Comparison of ENCODE assay signal across 12 cellular contexts in the genomic region with DNA sequence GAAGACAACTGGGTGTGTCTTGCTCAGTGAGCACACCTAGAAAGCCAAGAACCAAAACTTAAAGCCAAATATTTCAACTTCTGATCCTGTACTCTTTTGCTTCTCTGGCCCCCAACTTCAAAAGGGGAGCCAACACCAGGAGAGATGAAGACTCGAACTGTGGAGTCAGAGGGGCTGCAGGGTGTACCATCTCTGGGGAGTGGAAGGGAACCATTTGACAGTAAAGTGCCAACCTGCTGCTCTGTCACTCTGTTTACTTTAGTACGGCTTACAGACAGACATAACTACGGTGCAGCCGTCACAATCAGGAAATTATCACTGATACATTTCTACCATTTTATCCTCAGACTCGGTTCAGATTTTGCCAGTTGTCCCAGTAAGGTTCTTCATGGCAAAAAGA. TPM values are rescaled to one million over a fixed set of nuclear protein-coding genes. Genes with fewer than 3 reads are reported as not detected.
DNase-seq lines count a peak whose midpoint lies in the region; ATAC-seq and TF ChIP-seq lines count a peak whose summit lies in the region.
"Had no signal": no experiment of that assay in that cellular context is flagged by ENCODE, and none has a peak within 500 bp of the region (broad histone marks: within the 10 kb centered on the region; RNA-seq: fewer than 3 reads in every experiment).

No MANE protein-coding gene starts in this region.

- H3K9me3 ChIP-seq in CD4-positive, alpha-beta T cell (ENCODE audit: control insufficient read depth, low read length), result no peaks in the 10 kb centered on the region
- no peaks in the 10 kb centered on the region for H3K9me3 ChIP-seq in HEK293 (ENCODE audit: control insufficient read depth, insufficient read depth, low read depth, low read length)
- H3K9me3 ChIP-seq in naive thymus-derived CD4-positive, alpha-beta T cell (ENCODE audit: control insufficient read depth in 2 of 3, low read length in 3 of 3), result no peaks in the 10 kb centered on the region

- intact Hi-C loops in CD4-positive, alpha-beta T cell (cut with DNase I, micrococcal nuclease), result loop anchor here in 1 of 2 experiments (2.0 kb wide), 1 partner anchor 60 kb away; no protein-coding TSS in a partner anchor
- intact Hi-C loops in naive thymus-derived CD4-positive, alpha-beta T cell (cut with micrococcal nuclease), result loop anchor here (10.0 kb wide), 3 partner anchors 260 to 1030 kb away; partner anchors contain the start of genes IMP3 (in 1 of the 2), RCN2 (in 1 of the 2), SIN3A (in 1 of the 2) and SNX33 (in 1 of the 2)

- H3K27ac ChIP-seq in CD4-positive, alpha-beta T cell (ENCODE audit: low read depth, low read length), result no peak overlapping the region
- no peak overlapping the region for H3K27ac ChIP-seq in HEK293 (ENCODE audit: extremely low read depth, low read depth, low read length)
- H3K27ac ChIP-seq in naive thymus-derived CD4-positive, alpha-beta T cell (ENCODE audit: low read depth, low read length), result no peak overlapping the region

- POLR2A ChIA-PET in CD4-positive, alpha-beta T cell (lab: Charles Lee), result no interaction called here
- POLR2A ChIA-PET in HEK293 (lab: Yijun Ruan, JAX), result interaction anchor here (0.6 to 1.1 kb wide), 2 partner anchors 11 to 234 kb away, joined by 3 read pairs; no protein-coding TSS in a partner anchor
- POLR2A ChIA-PET in naive thymus-derived CD4-positive, alpha-beta T cell (lab: Charles Lee), result interaction anchor here (3.4 kb wide), 1 partner anchor 61 kb away, joined by 22 read pairs; the partner anchor contains the start of gene UBE2Q2

- H3K9me3 Mint-ChIP-seq in CD4-positive, alpha-beta T cell, result no peaks in the 10 kb centered on the region
- no peaks in the 10 kb centered on the region for H3K9me3 Mint-ChIP-seq in activated naive CD8-positive, alpha-beta T cell (ENCODE audit: low read depth)
- H3K9me3 Mint-ChIP-seq in naive thymus-derived CD4-positive, alpha-beta T cell, result peaks cover 0 to 3% (median 0%) of the 10 kb centered on the region in 11 donors

- H3K36me3 ChIP-seq in HEK293 (ENCODE audit: control insufficient read depth in 2 of 2, insufficient read depth in 1 of 2, low read length in 2 of 2), result peaks cover 28 to 50% of the 10 kb centered on the region in 2 experiments
- H3K36me3 ChIP-seq in naive thymus-derived CD4-positive, alpha-beta T cell (ENCODE audit: control insufficient read depth in 2 of 3, insufficient read depth in 3 of 3, low read length in 3 of 3), result peaks cover 0 to 11% (median 0%) of the 10 kb centered on the region in 3 experiments

- peaks cover 44% of the 10 kb centered on the region for H3K36me3 Mint-ChIP-seq in CD4-positive, alpha-beta T cell (ENCODE audit: low read depth)
- peaks cover 19% of the 10 kb centered on the region for H3K36me3 Mint-ChIP-seq in activated naive CD8-positive, alpha-beta T cell
- peaks cover 11 to 26% (median 19%) of the 10 kb centered on the region in 5 donors for H3K36me3 Mint-ChIP-seq in naive thymus-derived CD4-positive, alpha-beta T cell

- H3K27ac Mint-ChIP-seq in CD4-positive, alpha-beta T cell, result peak overlapping the region; percentile 74
- H3K27ac Mint-ChIP-seq in activated naive CD8-positive, alpha-beta T cell, result peak overlapping the region; percentile 64
- H3K27ac Mint-ChIP-seq in naive thymus-derived CD4-positive, alpha-beta T cell, result peak overlapping the region in 7 of 9 donors; percentile 58 to 88 (median 63)

- CTCF ChIA-PET in CD4-positive, alpha-beta T cell (lab: Charles Lee), result no interaction called here
- CTCF ChIA-PET in HEK293 (lab: Yijun Ruan, JAX), result interaction anchor here (0.6 to 0.7 kb wide), 2 partner anchors 102 to 242 kb away, joined by 3 to 4 read pairs; no protein-coding TSS in a partner anchor
- CTCF ChIA-PET in naive thymus-derived CD4-positive, alpha-beta T cell (lab: Charles Lee), result no interaction called here

- no peak for ATAC-seq in CD4-positive, alpha-beta T cell (ENCODE audit: poor library complexity)
- no peak for ATAC-seq in naive thymus-derived CD4-positive, alpha-beta T cell
- ATAC-seq in HG03139 (IDR thresholded peaks at IDR 0.05; ENCODE audit: unreplicated experiment) (no peak), GM21723 (IDR thresholded peaks at IDR 0.05; ENCODE audit: unreplicated experiment) (no peak)
- ATAC-seq: Right ventricle myocardium inferior had no signal

- peaks cover 56% of the 10 kb centered on the region for H3K4me1 Mint-ChIP-seq in CD4-positive, alpha-beta T cell (ENCODE audit: low read depth)
- H3K4me1 Mint-ChIP-seq in activated naive CD8-positive, alpha-beta T cell (ENCODE audit: low read depth), result peaks cover 48% of the 10 kb centered on the region
- peaks cover 24 to 78% (median 59%) of the 10 kb centered on the region in 7 donors for H3K4me1 Mint-ChIP-seq in naive thymus-derived CD4-positive, alpha-beta T cell

- TF ChIP-seq CTCF in CD4-positive, alpha-beta T cell (IDR thresholded peaks at IDR 0.05), result no peak
- TF ChIP-seq CTCF in HEK293 (tag by site-specific recombination; IDR thresholded peaks at IDR 0.05), result no peak

- H3K4me3 ChIP-seq in HEK293 (ENCODE audit: low read depth, low read length), result peak overlapping the region; percentile 6; the same call in 1 of the 2 replicates
- no peak overlapping the region for H3K4me3 ChIP-seq in naive thymus-derived CD4-positive, alpha-beta T cell (ENCODE audit: low read length)

- H3K27me3 Mint-ChIP-seq in CD4-positive, alpha-beta T cell, result no peaks in the 10 kb centered on the region
- no peaks in the 10 kb centered on the region for H3K27me3 Mint-ChIP-seq in activated naive CD8-positive, alpha-beta T cell
- no peaks in the 10 kb centered on the region for H3K27me3 Mint-ChIP-seq in naive thymus-derived CD4-positive, alpha-beta T cell

- peak overlapping the region; percentile 98 for H3K4me3 Mint-ChIP-seq in CD4-positive, alpha-beta T cell
- H3K4me3 Mint-ChIP-seq in activated naive CD8-positive, alpha-beta T cell, result peak overlapping the region; percentile 99
- H3K4me3 Mint-ChIP-seq in naive thymus-derived CD4-positive, alpha-beta T cell, result peak overlapping the region; percentile 79 to 99 (median 96)

- no peaks in the 10 kb centered on the region for H3K27me3 ChIP-seq in CD4-positive, alpha-beta T cell (ENCODE audit: control insufficient read depth, insufficient read depth, low read length)
- no peaks in the 10 kb centered on the region for H3K27me3 ChIP-seq in naive thymus-derived CD4-positive, alpha-beta T cell (ENCODE audit: control insufficient read depth in 2 of 2, insufficient read depth in 2 of 2, low read length in 2 of 2)

- DNase-seq in CD4-positive, alpha-beta T cell, result no peak
- DNase-seq in naive thymus-derived CD4-positive, alpha-beta T cell, result no peak
- no peak for DNase-seq in NCI-H2107 treated with DMSO at 0.1 percent for 48 hours (lab: John Stamatoyannopoulos, UW; ENCODE audit: unreplicated experiment)
- DNase-seq in DMS153 treated with DMSO at 0.1 percent for 48 hours (lab: John Stamatoyannopoulos, UW; ENCODE audit: unreplicated experiment), result no peak
- DNase-seq: activated CD4-positive, alpha-beta T cell treated with anti-CD3 and anti-CD28 coated beads, Interleukin-2, amount 50 U/mL, for 1 hour; DMS79; NCI-H1436 had no signal

- peaks cover 19% of the 10 kb centered on the region for H3K4me1 ChIP-seq in HEK293 (ENCODE audit: control insufficient read depth, insufficient read depth, low read length)
- peaks cover 0 to 12% of the 10 kb centered on the region in 2 donors for H3K4me1 ChIP-seq in naive thymus-derived CD4-positive, alpha-beta T cell (ENCODE audit: control insufficient read depth in 2 of 2, insufficient read depth in 2 of 2, low read length in 2 of 2)

TF ChIP-seq in HEK293, 187 proteins besides CTCF, POLR2A, EP300 and RAD21:
- TF ChIP-seq PRDM10 (tag by site-specific recombination; IDR thresholded peaks at IDR 0.05) (0 out of 2 replicates have a peak, but pooled peaks have one; percentile 30), HOXC10 (CRISPR knock-in tag; IDR thresholded peaks at IDR 0.05) (no peak), ZNF837 (tag by site-specific recombination; IDR thresholded peaks at IDR 0.05) (no peak), MZF1 (tag by site-specific recombination; IDR thresholded peaks at IDR 0.05; ENCODE audit: borderline replicate concordance) (peak; percentile 72; the same call in 1 of the 2 replicates)

RNA-seq across cellular contexts. Expression of gene FBXO22, which starts 1.6 kb away (rescaled TPM):
- total RNA-seq in CD4-positive, alpha-beta T cell, result 1 to 10 TPM; 5.4 to 7.4 TPM
- total RNA-seq in naive thymus-derived CD4-positive, alpha-beta T cell, result 10 to 100 TPM in 4 of 5 experiments, 1 to 10 TPM in 1; 9.7 to 34.5 (median 25.5) TPM
- 10 to 100 TPM; 14.7 to 15.3 TPM for polyA plus RNA-seq in naive thymus-derived CD4-positive, alpha-beta T cell
